ENCODE assay signal across 3 cellular contexts in genomic region chr11:95794086-95794485, GRCh38.
A peak's percentile ranks its signal among the peaks of the same experiment; 100 is the strongest.
TF ChIP-seq lines count a peak whose summit lies in the region.

No MANE protein-coding gene starts in this region.

TF ChIP-seq in liver, 16 proteins besides CTCF, POLR2A, EP300 and RAD21:
- TF ChIP-seq EGR1 (IDR thresholded peaks at IDR 0.05; ENCODE audit: low read depth in 2 of 2) (no peak), SP1 (IDR thresholded peaks at IDR 0.05) (no peak), TAF1 (conservative IDR thresholded peaks at IDR 0.05) (no peak), RXRA (IDR thresholded peaks at IDR 0.05) (no peak), HNF4G (IDR thresholded peaks at IDR 0.05) (no peak), GABPA (IDR thresholded peaks at IDR 0.05 in 1 of 2, conservative IDR thresholded peaks at IDR 0.05 in 1 of 2) (no peak)

TF ChIP-seq in HepG2, 621 proteins besides CTCF, POLR2A, EP300 and RAD21:
- TF ChIP-seq RNF2 (conservative IDR thresholded peaks at IDR 0.05; ENCODE audit: low read depth) = no peak
- 0 out of 4 replicates have a peak, but pooled peaks of 1 of the 2 experiments have one; percentile 1 for TF ChIP-seq MAFK (conservative IDR thresholded peaks at IDR 0.05 in 1 of 2, IDR thresholded peaks at IDR 0.05 in 1 of 2; ENCODE audit: low read length in 2 of 2)

TF ChIP-seq in WTC11, 78 proteins besides CTCF, POLR2A, EP300 and RAD21:
- TF ChIP-seq ZNF263 (CRISPR knock-in tag; IDR thresholded peaks at IDR 0.05; ENCODE audit: low read depth) = no peak
- TF ChIP-seq ATF6 (CRISPR knock-in tag; IDR thresholded peaks at IDR 0.05) = no peak
- no peak for TF ChIP-seq ATF2 (CRISPR knock-in tag; IDR thresholded peaks at IDR 0.05; ENCODE audit: borderline replicate concordance, low read depth)
- no peak for TF ChIP-seq NFYB (CRISPR knock-in tag; conservative IDR thresholded peaks at IDR 0.05; ENCODE audit: low read depth)
- no peak for TF ChIP-seq ELF4 (CRISPR knock-in tag; IDR thresholded peaks at IDR 0.05; ENCODE audit: low read depth)
- TF ChIP-seq SMAD4 (CRISPR knock-in tag; IDR thresholded peaks at IDR 0.05) = no peak
- TF ChIP-seq RORB (CRISPR knock-in tag; IDR thresholded peaks at IDR 0.05) = no peak
- TF ChIP-seq ZNF138 (CRISPR knock-in tag; conservative IDR thresholded peaks at IDR 0.05) = no peak
- TF ChIP-seq TCF7 (CRISPR knock-in tag; IDR thresholded peaks at IDR 0.05; ENCODE audit: low read depth) = no peak
- no peak for TF ChIP-seq RELA (CRISPR knock-in tag; IDR thresholded peaks at IDR 0.05; ENCODE audit: borderline replicate concordance)
